ENCODE assay signal across 24 cellular contexts in genomic region chr12:2574536-2574935, GRCh38.
"Had no signal": no experiment of that assay in that cellular context is flagged by ENCODE, and none has a peak within 500 bp of the region (broad histone marks: within the 10 kb centered on the region; RNA-seq: fewer than 3 reads in every experiment).

No MANE protein-coding gene starts in this region.

- FAIRE-seq: endometrium, frontal cortex, islet of Langerhans, pancreas had no signal

- H3K27ac ChIP-seq: heart left ventricle, left ventricle myocardium inferior, lower lobe of right lung, neural progenitor cell, pancreas, suprapubic skin, thyroid gland, uterus had no signal

- H3K9me3 ChIP-seq: heart left ventricle, left ventricle myocardium inferior, lower lobe of right lung, pancreas, suprapubic skin, thyroid gland, uterus had no signal

- H3K4me1 Mint-ChIP-seq: memory B cell had no signal

- H3K4me3 ChIP-seq: heart left ventricle, left ventricle myocardium inferior, lower lobe of right lung, neural progenitor cell, pancreas, smooth muscle cell, suprapubic skin, thyroid gland, uterus had no signal

- H3K9ac ChIP-seq: neural progenitor cell had no signal

- H3K27me3 ChIP-seq: heart left ventricle, pancreas, suprapubic skin, thyroid gland, uterus had no signal

- ATAC-seq: esophagus mucosa; lower lobe of right lung; natural killer cell treated with Interleukin-12 subunit alpha and Interleukin-12 subunit beta and Interleukin-15 and Interleukin-18, amount 100 ng/mL, for 72 hours; pancreas; right cardiac atrium; stimulated activated naive CD8-positive, alpha-beta T cell treated with anti-CD3 and anti-CD28 coated beads, Interleukin-15, Interleukin-2, amounts not matched to agents 100 U/mL and 50 U/mL, for 24 hours had no signal

- H3K9me3 Mint-ChIP-seq: natural killer cell treated with Interleukin-12 subunit alpha and Interleukin-12 subunit beta and Interleukin-15 and Interleukin-18, amount 100 ng/mL, for 72 hours; neural progenitor cell; type B pancreatic cell had no signal

- H3K4me1 ChIP-seq: heart left ventricle, left ventricle myocardium inferior, lower lobe of right lung, neural progenitor cell, pancreas, suprapubic skin, thyroid gland, uterus had no signal

- H3K27ac Mint-ChIP-seq: memory B cell; natural killer cell treated with Interleukin-12 subunit alpha and Interleukin-12 subunit beta and Interleukin-15 and Interleukin-18, amount 100 ng/mL, for 72 hours; neural progenitor cell; progenitor cell of endocrine pancreas; type B pancreatic cell had no signal

- H3K36me3 Mint-ChIP-seq: memory B cell; natural killer cell treated with Interleukin-12 subunit alpha and Interleukin-12 subunit beta and Interleukin-15 and Interleukin-18, amount 100 ng/mL, for 72 hours; neural progenitor cell had no signal

- H3K4me3 Mint-ChIP-seq: memory B cell; natural killer cell treated with Interleukin-12 subunit alpha and Interleukin-12 subunit beta and Interleukin-15 and Interleukin-18, amount 100 ng/mL, for 72 hours; neural progenitor cell; type B pancreatic cell had no signal

- H3K4me2 ChIP-seq: neural progenitor cell, smooth muscle cell had no signal

- H2AFZ ChIP-seq: neural progenitor cell had no signal

- H3K36me3 ChIP-seq: lower lobe of right lung, neural progenitor cell, pancreas, suprapubic skin, thyroid gland, uterus had no signal

- DNase-seq: effector memory CD4-positive, alpha-beta T cell; heart left ventricle; hippocampal formation; left ventricle myocardium inferior; lower lobe of right lung; midbrain; occipital lobe; pancreas; right cardiac atrium; stimulated activated CD4-positive, alpha-beta T cell treated with anti-CD3 and anti-CD28 coated beads, Interleukin-2, amount 100 ng/mL, for 48 hours; stimulated activated naive CD8-positive, alpha-beta T cell treated with anti-CD3 and anti-CD28 coated beads, Interleukin-15, Interleukin-2, amounts not matched to agents 100 U/mL and 50 U/mL, for 24 hours; thyroid gland; uterus had no signal
